Comparison of ENCODE assay signal across 10 cellular contexts in the genomic region with DNA sequence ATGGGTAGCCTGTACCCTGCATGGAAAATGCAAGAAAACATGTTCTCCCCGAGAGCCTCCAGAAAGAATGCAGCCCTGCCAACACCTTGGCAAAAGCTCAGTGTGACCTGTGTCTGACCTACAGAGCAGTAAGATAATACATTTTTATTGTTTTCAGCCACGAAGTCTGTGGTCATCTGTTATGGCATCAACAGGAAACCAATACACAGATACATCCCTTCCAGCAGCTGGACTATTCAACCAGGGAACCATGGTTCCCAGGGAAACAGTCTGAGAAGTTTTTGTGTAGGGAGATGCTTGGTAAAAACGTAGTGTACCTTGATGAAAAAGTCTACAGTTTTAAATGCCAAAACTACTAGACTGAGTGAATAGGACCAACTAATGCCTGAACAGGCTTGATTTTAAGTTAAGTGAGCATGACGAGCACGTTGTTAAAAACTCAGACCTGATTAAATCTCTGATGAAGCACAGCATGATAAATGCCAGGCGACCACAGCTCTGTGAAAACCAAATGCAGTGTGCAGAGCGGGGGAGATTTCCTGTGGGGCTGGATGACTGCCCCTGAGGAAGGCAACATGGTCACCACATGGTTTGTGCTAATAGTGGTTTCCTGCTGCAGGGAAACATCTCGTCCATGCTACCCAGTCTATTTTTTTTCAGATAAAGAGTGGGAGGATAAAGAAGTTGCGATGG.
DNase-seq lines count a peak whose midpoint lies in the region; ATAC-seq lines count a peak whose summit lies in the region.
"Had no signal": no experiment of that assay in that cellular context is flagged by ENCODE, and none has a peak within 500 bp of the region (broad histone marks: within the 10 kb centered on the region; RNA-seq: fewer than 3 reads in every experiment).

No MANE protein-coding gene starts in this region.

- H3K4me3 Mint-ChIP-seq in activated CD4-positive, alpha-beta T cell treated with anti-CD3 and anti-CD28 coated beads, Interleukin-2, amount 10 ng/mL, durations not matched to agents 24 days and 14 days: no peak overlapping the region
- peak overlapping the region in 1 of 2 donors; percentile 30 for H3K4me3 Mint-ChIP-seq in effector memory CD8-positive, alpha-beta T cell
- H3K4me3 Mint-ChIP-seq: neural crest cell had no signal

- intact Hi-C loops in activated CD4-positive, alpha-beta T cell treated with anti-CD3 and anti-CD28 coated beads, Interleukin-2, amount 10 ng/mL, durations not matched to agents 24 days and 14 days (cut with micrococcal nuclease): no loop called here

- no peaks in the 10 kb centered on the region for H3K36me3 Mint-ChIP-seq in activated CD4-positive, alpha-beta T cell treated with anti-CD3 and anti-CD28 coated beads, Interleukin-2, amount 10 ng/mL, durations not matched to agents 24 days and 14 days (ENCODE audit: low read depth)
- H3K36me3 Mint-ChIP-seq in effector memory CD8-positive, alpha-beta T cell (ENCODE audit: insufficient read depth): no peaks in the 10 kb centered on the region

- peak; percentile 59 for DNase-seq in activated CD4-positive, alpha-beta T cell treated with anti-CD3 and anti-CD28 coated beads, Interleukin-2, amount 10 ng/mL, durations not matched to agents 24 days and 14 days
- DNase-seq in activated CD4-positive, alpha-beta T cell treated with anti-CD3 and anti-CD28 coated beads, Interleukin-2, amount 50 U/mL, for 1 hour: no peak
- DNase-seq in Kasumi-1 (lab: John Stamatoyannopoulos, UW): peak; percentile 87 to 90
- peak; percentile 14 to 28 (median 25) for DNase-seq in effector memory CD8-positive, alpha-beta T cell
- peak; percentile 2 for DNase-seq in stimulated activated CD8-positive, alpha-beta memory T cell treated with anti-CD3 and anti-CD28 coated beads, Interleukin-12 subunit alpha, Interleukin-12 subunit beta, amount 100 ng/mL, for 4 hours (ENCODE audit: low read depth)
- no peak for DNase-seq in NCI-H1092 (lab: John Stamatoyannopoulos, UW)
- DNase-seq: substantia nigra had no signal

- H3K4me1 Mint-ChIP-seq in activated CD4-positive, alpha-beta T cell treated with anti-CD3 and anti-CD28 coated beads, Interleukin-2, amount 10 ng/mL, durations not matched to agents 24 days and 14 days: no peaks in the 10 kb centered on the region
- peaks cover 9 to 18% of the 10 kb centered on the region in 2 donors for H3K4me1 Mint-ChIP-seq in effector memory CD8-positive, alpha-beta T cell (ENCODE audit: low read depth in 2 of 2)
- H3K4me1 Mint-ChIP-seq: neural crest cell had no signal

- H3K27me3 Mint-ChIP-seq in activated CD4-positive, alpha-beta T cell treated with anti-CD3 and anti-CD28 coated beads, Interleukin-2, amount 10 ng/mL, durations not matched to agents 24 days and 14 days: peaks cover 30% of the 10 kb centered on the region
- peaks cover 18 to 29% of the 10 kb centered on the region in 2 donors for H3K27me3 Mint-ChIP-seq in effector memory CD8-positive, alpha-beta T cell

- H3K27ac Mint-ChIP-seq in activated CD4-positive, alpha-beta T cell treated with anti-CD3 and anti-CD28 coated beads, Interleukin-2, amount 10 ng/mL, durations not matched to agents 24 days and 14 days: no peak overlapping the region
- H3K27ac Mint-ChIP-seq in effector memory CD8-positive, alpha-beta T cell: peak overlapping the region; percentile 13 to 35

- ATAC-seq in effector memory CD8-positive, alpha-beta T cell (replicated peaks): peak; percentile 93
- ATAC-seq in GM19395 (IDR thresholded peaks at IDR 0.05; ENCODE audit: unreplicated experiment): no peak
- no peak for ATAC-seq in HG02642 (IDR thresholded peaks at IDR 0.05; ENCODE audit: poor library complexity, unreplicated experiment)

- no peaks in the 10 kb centered on the region for H3K9me3 Mint-ChIP-seq in activated CD4-positive, alpha-beta T cell treated with anti-CD3 and anti-CD28 coated beads, Interleukin-2, amount 10 ng/mL, durations not matched to agents 24 days and 14 days
- H3K9me3 Mint-ChIP-seq in effector memory CD8-positive, alpha-beta T cell: no peaks in the 10 kb centered on the region
- H3K9me3 Mint-ChIP-seq: neural crest cell had no signal

Comparison
In these comparisons a context has a peak if more than half of its experiments do, and no peak if none do; other contexts are left out.
1. DNase-seq: peak in activated CD4-positive, alpha-beta T cell treated with anti-CD3 and anti-CD28 coated beads, Interleukin-2, amount 10 ng/mL, durations not matched to agents 24 days and 14 days (single experiment), Kasumi-1 (2 of 2), effector memory CD8-positive, alpha-beta T cell (3 of 3) and stimulated activated CD8-positive, alpha-beta memory T cell treated with anti-CD3 and anti-CD28 coated beads, Interleukin-12 subunit alpha, Interleukin-12 subunit beta, amount 100 ng/mL, for 4 hours (single experiment); none in activated CD4-positive, alpha-beta T cell treated with anti-CD3 and anti-CD28 coated beads, Interleukin-2, amount 50 U/mL, for 1 hour (single experiment) and NCI-H1092 (single experiment).